In genomic region chr7:56033671-56034432, GRCh38 we compare ENCODE assay signal across 8 cellular contexts. TPM values are rescaled to one million over a fixed set of nuclear protein-coding genes. Genes with fewer than 3 reads are reported as not detected.
A peak's percentile ranks its signal among the peaks of the same experiment; 100 is the strongest.
DNase-seq lines count a peak whose midpoint lies in the region; ATAC-seq lines count a peak whose summit lies in the region.

No MANE protein-coding gene starts in this region.

- H3K4me3 ChIP-seq in NT2/D1 (ENCODE audit: insufficient read length, low read depth) = peak overlapping the region; percentile 49
- peak overlapping the region; percentile 92 for H3K4me3 ChIP-seq in mucosa of stomach (ENCODE audit: low read length)

- peak overlapping the region; percentile 60 for H3K27ac ChIP-seq in epithelial cell of prostate

- peaks cover 37% of the 10 kb centered on the region for H3K36me3 ChIP-seq in NT2/D1 (ENCODE audit: insufficient read depth, insufficient read length, low read length)
- H3K36me3 ChIP-seq in mucosa of stomach (ENCODE audit: control insufficient read depth, insufficient read depth, low read length) = no peaks in the 10 kb centered on the region

- ATAC-seq in GM19467 (IDR thresholded peaks at IDR 0.05; ENCODE audit: unreplicated experiment) = peak; percentile 98

- in situ Hi-C loops in Caki2 (cut with HindIII; ENCODE audit: low pct_unique_long_range_greater_than_20kb, low sequenced_read_pairs) = no loop called here

- H3K9ac ChIP-seq in NT2/D1 (ENCODE audit: insufficient read length, low read depth) (peak overlapping the region; percentile 74), mucosa of stomach (ENCODE audit: low read length) (peak overlapping the region; percentile 59)

- H3K4me1 ChIP-seq in NT2/D1 (ENCODE audit: insufficient read depth, insufficient read length) = peaks cover 5% of the 10 kb centered on the region
- peaks cover 6% of the 10 kb centered on the region for H3K4me1 ChIP-seq in mucosa of stomach (ENCODE audit: control insufficient read depth, insufficient read depth, low read length)

- no peaks in the 10 kb centered on the region for H3K27me3 ChIP-seq in NT2/D1 (ENCODE audit: insufficient read depth, insufficient read length)
- no peaks in the 10 kb centered on the region for H3K27me3 ChIP-seq in mucosa of stomach (ENCODE audit: control insufficient read depth, insufficient read depth, low read length)

- DNase-seq in Caki2 (ENCODE audit: low read depth) = peak; percentile 94
- peak; percentile 71 for DNase-seq in HK-2 (ENCODE audit: unreplicated experiment)
- peak; percentile 88 for DNase-seq in NT2/D1 (ENCODE audit: low read depth, low spot score)
- DNase-seq in activated CD8-positive, alpha-beta memory T cell treated with anti-CD3 and anti-CD28 coated beads, Interleukin-2, amount 50 U/mL, for 1 hour (ENCODE audit: extremely low read depth) = peak; percentile 9
- DNase-seq in epithelial cell of prostate (ENCODE audit: low read depth, low spot score) = no peak
- peak; percentile 38 for DNase-seq in stimulated activated CD8-positive, alpha-beta memory T cell treated with anti-CD3 and anti-CD28 coated beads, Interleukin-7, amount 100 ng/mL, for 24 hours (ENCODE audit: low read depth)

- no peaks in the 10 kb centered on the region for H3K9me3 ChIP-seq in NT2/D1 (ENCODE audit: insufficient read depth, low read length)
- H3K9me3 ChIP-seq in mucosa of stomach (ENCODE audit: control insufficient read depth, low read length) = no peaks in the 10 kb centered on the region

RNA-seq across cellular contexts. Expression of gene PSPH, which starts 17.4 kb away (rescaled TPM):
- total RNA-seq in Caki2 (2014; rRNA removed; shearing (Covaris generic); ENCODE audit: low replicate concordance) = 84.5 and 150 TPM in 2 replicates

RNA-seq across cellular contexts. Expression of gene CCT6A, which starts 17.7 kb away (rescaled TPM):
- total RNA-seq in Caki2 (2014; rRNA removed; shearing (Covaris generic); ENCODE audit: low replicate concordance) = 498 and 549 TPM in 2 replicates

RNA-seq across cellular contexts. Expression of gene SUMF2, which starts 30.2 kb away (rescaled TPM):
- total RNA-seq in Caki2 (2014; rRNA removed; shearing (Covaris generic); ENCODE audit: low replicate concordance) = 239 and 292 TPM in 2 replicates

RNA-seq across cellular contexts. Expression of gene PHKG1, which starts 58.9 kb away (rescaled TPM):
- total RNA-seq in Caki2 (2014; rRNA removed; shearing (Covaris generic); ENCODE audit: low replicate concordance) = 1.3 TPM in 1 of 2 replicates, not detected in the other
